Comparison of ENCODE assay signal across 7 cellular contexts in genomic region chr3:94187697-94188096, GRCh38.
"Had no signal": no experiment of that assay in that cellular context is flagged by ENCODE, and none has a peak within 500 bp of the region (broad histone marks: within the 10 kb centered on the region; RNA-seq: fewer than 3 reads in every experiment).

No MANE protein-coding gene starts in this region.

- DNase-seq: GM23248, GOT3, H7, HFFc6 had no signal

- H3K4me3 ChIP-seq: GM23248, HAP-1 had no signal

- H3K9me3 ChIP-seq: HAP-1 had no signal

- H3K4me1 ChIP-seq: HAP-1 had no signal

- H3K27ac ChIP-seq: GM23248, HL-60 had no signal

- H3K36me3 ChIP-seq: HAP-1 had no signal

- FAIRE-seq: HepG2 had no signal
